ENCODE assay signal across 15 cellular contexts in the genomic region with DNA sequence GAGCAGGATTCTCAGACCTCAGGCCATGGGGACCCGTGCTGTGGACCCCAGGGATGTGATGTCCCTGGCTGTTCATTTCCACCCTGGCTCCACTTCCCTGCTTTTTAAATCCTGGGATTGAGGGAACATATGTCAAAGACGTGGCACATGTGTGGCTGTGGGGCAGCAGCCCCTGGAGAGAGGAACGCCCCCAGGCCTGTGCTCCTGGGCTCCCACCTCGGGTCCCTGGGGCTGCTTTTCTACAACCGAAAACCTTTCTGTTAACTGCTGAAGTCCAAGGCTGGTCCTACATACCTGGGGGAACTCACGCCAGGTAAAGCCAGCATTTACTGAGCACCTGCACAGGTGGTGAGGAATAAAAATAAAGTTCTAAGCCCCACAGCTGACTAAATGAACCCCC.
DNase-seq lines count a peak whose midpoint lies in the region; ATAC-seq and TF ChIP-seq lines count a peak whose summit lies in the region.
"Had no signal": no experiment of that assay in that cellular context is flagged by ENCODE, and none has a peak within 500 bp of the region (broad histone marks: within the 10 kb centered on the region; RNA-seq: fewer than 3 reads in every experiment).

No MANE protein-coding gene starts in this region.

- no peak overlapping the region for H2BK5ac ChIP-seq in H9 (ENCODE audit: insufficient read length, low read length)

- H3K36me3 Mint-ChIP-seq in H9 (ENCODE audit: insufficient read depth in 1 of 3, low read depth in 3 of 3) (peaks cover 0 to 4% (median 2%) of the 10 kb centered on the region in 3 experiments; a peak in 3 of 7 replicates), osteocyte (ENCODE audit: unreplicated experiment) (no peaks in the 10 kb centered on the region)
- H3K36me3 Mint-ChIP-seq: CD4-positive, alpha-beta memory T cell had no signal

- no peak for TF ChIP-seq POLR2A in Peyer's patch (IDR thresholded peaks at IDR 0.05)

- WGBS in H9 (ENCODE audit: extremely low coverage, insufficient read length, low lambda C conversion rate): no CpG with 5 or more reads among the region's 6 CpGs

- H4K91ac ChIP-seq in H9 (ENCODE audit: insufficient read length, low read depth, low read length): no peak overlapping the region

- ATAC-seq in GM21786 (IDR thresholded peaks at IDR 0.05; ENCODE audit: unreplicated experiment) (no peak), GM21515 (IDR thresholded peaks at IDR 0.05; ENCODE audit: unreplicated experiment) (no peak)

- H3K27ac ChIP-seq in H9 (ENCODE audit: insufficient read length, low read depth, low read length) (no peak overlapping the region), Peyer's patch (no peak overlapping the region)
- H3K27ac ChIP-seq: C4-2B had no signal

- H4K5ac ChIP-seq in H9 (ENCODE audit: insufficient read length, low read depth, low read length): no peak overlapping the region

- no peak overlapping the region for H2AFZ ChIP-seq in H9 (ENCODE audit: low read length)

- peak; percentile 28 for DNase-seq in activated CD8-positive, alpha-beta memory T cell treated with anti-CD3 and anti-CD28 coated beads, Interleukin-2, amount 50 U/mL, for 48 hours
- no peak for DNase-seq in activated CD8-positive, alpha-beta memory T cell treated with anti-CD3 and anti-CD28 coated beads, Interleukin-2, amount 50 U/mL, for 4 hours
- DNase-seq in H9: peak; percentile 10
- DNase-seq in osteocyte (ENCODE audit: extremely low spot score, unreplicated experiment): peak; percentile 68
- DNase-seq in Peyer's patch: no peak
- DNase-seq: 8988T; ACHN; CD4-positive, alpha-beta memory T cell; DMS79 treated with DMSO at 0.1 percent for 48 hours; EL; IMR-90; KBM-7 had no signal

- no peak overlapping the region for H3K4ac ChIP-seq in H9 (ENCODE audit: low read depth, low read length)

- H2BK120ac ChIP-seq in H9 (ENCODE audit: low read depth, low read length, poor library complexity, severe bottlenecking): no peak overlapping the region

- TF ChIP-seq CTCF in H9 (conservative IDR thresholded peaks at IDR 0.05): no peak
- TF ChIP-seq CTCF in osteocyte (IDR thresholded peaks at IDR 0.05): no peak
- TF ChIP-seq CTCF in Peyer's patch (IDR thresholded peaks at IDR 0.05): no peak

- H3K9me3 ChIP-seq in H9 (ENCODE audit: control insufficient read depth, low read depth, low read length) (no peaks in the 10 kb centered on the region), Peyer's patch (no peaks in the 10 kb centered on the region)

- no peak overlapping the region for H2BK12ac ChIP-seq in H9 (ENCODE audit: insufficient read length, low read depth, low read length)

- no peak overlapping the region for H3K4me3 Mint-ChIP-seq in H9
- H3K4me3 Mint-ChIP-seq in osteocyte (ENCODE audit: unreplicated experiment): no peak overlapping the region
- H3K4me3 Mint-ChIP-seq: CD4-positive, alpha-beta memory T cell had no signal

- H3K27me3 Mint-ChIP-seq in H9 (ENCODE audit: low read depth): peaks cover 18% of the 10 kb centered on the region
- H3K27me3 Mint-ChIP-seq in osteocyte (ENCODE audit: unreplicated experiment): peaks cover 3% of the 10 kb centered on the region

- H3K27ac Mint-ChIP-seq in H9 (peak overlapping the region in 1 of 3 experiments; percentile 94; a peak in 1 of 7 replicates), osteocyte (ENCODE audit: unreplicated experiment) (no peak overlapping the region)
- H3K27ac Mint-ChIP-seq: CD4-positive, alpha-beta memory T cell had no signal

- H3K4me1 Mint-ChIP-seq in H9: peaks cover 47 to 52% of the 10 kb centered on the region in 2 experiments
- H3K4me1 Mint-ChIP-seq in osteocyte (ENCODE audit: unreplicated experiment): no peaks in the 10 kb centered on the region
- H3K4me1 Mint-ChIP-seq: CD4-positive, alpha-beta memory T cell had no signal

- no peak overlapping the region for H3K9ac ChIP-seq in H9 (ENCODE audit: extremely low read depth, insufficient read length, low read length)

- no peak overlapping the region for H2AK5ac ChIP-seq in H9 (ENCODE audit: insufficient read length, low read length)

- H3T11ph ChIP-seq in H9 (ENCODE audit: low read length): no peak overlapping the region

- no peak overlapping the region for H3K23ac ChIP-seq in H9 (ENCODE audit: insufficient read length, low read depth, low read length)

- H4K8ac ChIP-seq in H9 (replicated peaks; ENCODE audit: insufficient read length, low read depth, low read length): no peak overlapping the region

- H3K9me3 Mint-ChIP-seq in H9 (peaks cover 5 to 7% of the 10 kb centered on the region in 2 experiments; a peak in 3 of 5 replicates), osteocyte (ENCODE audit: unreplicated experiment) (no peaks in the 10 kb centered on the region)
- H3K9me3 Mint-ChIP-seq: CD4-positive, alpha-beta memory T cell had no signal

- no peak overlapping the region for H3K56ac ChIP-seq in H9 (ENCODE audit: insufficient read length, low read depth, low read length)

- no peaks in the 10 kb centered on the region for H3K79me2 ChIP-seq in H9 (ENCODE audit: insufficient read depth, low read length)

- H3K4me3 ChIP-seq in Peyer's patch: no peak overlapping the region

- H3K4me1 ChIP-seq in H9 (ENCODE audit: insufficient read depth, low read length): peaks cover 2% of the 10 kb centered on the region; the same call in 1 of the 2 replicates
- no peaks in the 10 kb centered on the region for H3K4me1 ChIP-seq in Peyer's patch

- no peak overlapping the region for H2BK20ac ChIP-seq in H9 (ENCODE audit: low read depth, low read length, poor library complexity, severe bottlenecking)

- no peaks in the 10 kb centered on the region for H3K79me1 ChIP-seq in H9 (ENCODE audit: insufficient read depth, low read depth, low read length, poor library complexity, severe bottlenecking)

- H3K4me2 ChIP-seq in H9 (ENCODE audit: insufficient read depth, insufficient read length, low read length): no peak overlapping the region

- H3K18ac ChIP-seq in H9 (ENCODE audit: insufficient read length, low read depth, low read length): no peak overlapping the region

- no peaks in the 10 kb centered on the region for H3K36me3 ChIP-seq in Peyer's patch

- no peaks in the 10 kb centered on the region for H4K20me1 ChIP-seq in H9 (ENCODE audit: control insufficient read depth, insufficient read depth, insufficient read length)

- no peak overlapping the region for H2BK15ac ChIP-seq in H9 (ENCODE audit: low read depth, low read length)

- H3K14ac ChIP-seq in H9 (ENCODE audit: insufficient read depth, low read length): no peak overlapping the region

- H3K23me2 ChIP-seq in H9 (ENCODE audit: insufficient read length, low read depth, low read length, poor library complexity, severe bottlenecking): no peaks in the 10 kb centered on the region

- H3K27me3 ChIP-seq in H9 (ENCODE audit: insufficient read depth, low read length) (no peaks in the 10 kb centered on the region), Peyer's patch (no peaks in the 10 kb centered on the region)

Comparison
In these comparisons a context has a peak if more than half of its experiments do, and no peak if none do; other contexts are left out.
1. DNase-seq: peak in activated CD8-positive, alpha-beta memory T cell treated with anti-CD3 and anti-CD28 coated beads, Interleukin-2, amount 50 U/mL, for 48 hours (single experiment), H9 (single experiment) and osteocyte (single experiment); none in activated CD8-positive, alpha-beta memory T cell treated with anti-CD3 and anti-CD28 coated beads, Interleukin-2, amount 50 U/mL, for 4 hours (single experiment) and Peyer's patch (0 of 3).